Comparison of ENCODE assay signal across 23 cellular contexts in genomic region chr18:10403675-10404074, GRCh38. TPM values are rescaled to one million over a fixed set of nuclear protein-coding genes. Genes with fewer than 3 reads are reported as not detected.
DNase-seq lines count a peak whose midpoint lies in the region; ATAC-seq and TF ChIP-seq lines count a peak whose summit lies in the region.
"Had no signal": no experiment of that assay in that cellular context is flagged by ENCODE, and none has a peak within 500 bp of the region (broad histone marks: within the 10 kb centered on the region; RNA-seq: fewer than 3 reads in every experiment).

No MANE protein-coding gene starts in this region.

- no peaks in the 10 kb centered on the region for H3K27me3 Mint-ChIP-seq in MCF 10A (ENCODE audit: insufficient read depth, unreplicated experiment)
- H3K27me3 Mint-ChIP-seq in nephron (ENCODE audit: low read depth), result peaks cover 19% of the 10 kb centered on the region
- H3K27me3 Mint-ChIP-seq: stimulated activated memory B cell treated with anti-CD40 and anti-IgM and Interleukin-4, amounts not matched to agents 10 μg/mL and 1 μg/mL and 100 μg/mL, for 72 hours had no signal

- H3K4me3 Mint-ChIP-seq in MCF 10A (ENCODE audit: unreplicated experiment), result no peak overlapping the region
- no peak overlapping the region for H3K4me3 Mint-ChIP-seq in nephron
- H3K4me3 Mint-ChIP-seq: activated B cell treated with CpG ODN at 0.5 μM for 24 hours; activated CD4-positive, alpha-beta memory T cell treated with anti-CD3 and anti-CD28 coated beads for 36 hours; natural killer cell; stimulated activated memory B cell treated with anti-CD40 and anti-IgM and Interleukin-4, amounts not matched to agents 10 μg/mL and 1 μg/mL and 100 μg/mL, for 72 hours had no signal

- TF ChIP-seq POLR2A in breast epithelium (IDR thresholded peaks at IDR 0.05), result no peak

- CTCF ChIA-PET in MCF 10A (lab: Yijun Ruan, JAX), result interaction anchor here (1.1 kb wide), 1 partner anchor 114 kb away, joined by 3 read pairs; no protein-coding TSS in a partner anchor

- H3K36me3 ChIP-seq in breast epithelium, result no peaks in the 10 kb centered on the region
- no peaks in the 10 kb centered on the region for H3K36me3 ChIP-seq in upper lobe of right lung

- no peaks in the 10 kb centered on the region for H3K27me3 ChIP-seq in breast epithelium
- no peaks in the 10 kb centered on the region for H3K27me3 ChIP-seq in upper lobe of right lung

- H3K27ac Mint-ChIP-seq in MCF 10A (ENCODE audit: low read depth, unreplicated experiment) (no peak overlapping the region), nephron (peak overlapping the region; percentile 34 to 69 (median 37))
- H3K27ac Mint-ChIP-seq: activated B cell treated with CpG ODN at 0.5 μM for 24 hours; activated CD4-positive, alpha-beta memory T cell treated with anti-CD3 and anti-CD28 coated beads for 36 hours; natural killer cell; stimulated activated memory B cell treated with anti-CD40 and anti-IgM and Interleukin-4, amounts not matched to agents 10 μg/mL and 1 μg/mL and 100 μg/mL, for 72 hours had no signal

- POLR2A ChIA-PET in MCF 10A (lab: Yijun Ruan, JAX), result no interaction called here

- H3K27ac ChIP-seq in breast epithelium (peak overlapping the region; percentile 29 to 70), upper lobe of right lung (peak overlapping the region; percentile 52)

- H3K9me3 ChIP-seq in breast epithelium, result no peaks in the 10 kb centered on the region
- H3K9me3 ChIP-seq in upper lobe of right lung, result no peaks in the 10 kb centered on the region

- no TSS peak for BruUV-seq in MCF 10A (replicated peaks; lab: Mats Ljungman, UMichigan)

- H3K4me1 Mint-ChIP-seq in MCF 10A (ENCODE audit: insufficient read depth, unreplicated experiment), result no peaks in the 10 kb centered on the region
- H3K4me1 Mint-ChIP-seq in nephron, result peaks cover 51% of the 10 kb centered on the region

- no peaks in the 10 kb centered on the region for H3K36me3 Mint-ChIP-seq in MCF 10A (ENCODE audit: insufficient read depth, unreplicated experiment)
- no peaks in the 10 kb centered on the region for H3K36me3 Mint-ChIP-seq in nephron (ENCODE audit: low read depth)
- H3K36me3 Mint-ChIP-seq: activated CD4-positive, alpha-beta memory T cell treated with anti-CD3 and anti-CD28 coated beads for 36 hours; natural killer cell; stimulated activated memory B cell treated with anti-CD40 and anti-IgM and Interleukin-4, amounts not matched to agents 10 μg/mL and 1 μg/mL and 100 μg/mL, for 72 hours had no signal

- TF ChIP-seq CTCF in breast epithelium (IDR thresholded peaks at IDR 0.05), result no peak
- TF ChIP-seq CTCF in MCF 10A (IDR thresholded peaks at IDR 0.05; ENCODE audit: unreplicated experiment), result no peak
- no peak for TF ChIP-seq CTCF in fibroblast of villous mesenchyme (IDR thresholded peaks at IDR 0.05; ENCODE audit: insufficient read depth, low read depth, low read length)
- no peak for TF ChIP-seq CTCF in nephron (IDR thresholded peaks at IDR 0.05; ENCODE audit: unreplicated experiment in 3 of 3)
- TF ChIP-seq CTCF in upper lobe of right lung (IDR thresholded peaks at IDR 0.05), result no peak

- DNase-seq in breast epithelium (ENCODE audit: low spot score in 2 of 2) (no peak), MCF 10A (ENCODE audit: unreplicated experiment) (no peak), fibroblast of villous mesenchyme (ENCODE audit: low read depth) (peak; percentile 39), upper lobe of right lung (no peak), foreskin melanocyte (no peak), cortex of kidney (lab: John Stamatoyannopoulos, UW) (no peak)
- no peak for DNase-seq in activated CD4-positive, CD25-positive, alpha-beta regulatory T cell (lab: John Stamatoyannopoulos, UW)
- DNase-seq: 8988T; activated B cell treated with CpG ODN at 0.5 μM for 24 hours; activated CD4-positive, alpha-beta memory T cell treated with anti-CD3 and anti-CD28 coated beads for 36 hours; activated effector memory CD4-positive, alpha-beta T cell treated with anti-CD3 and anti-CD28 coated beads, Interleukin-2, amount 50 U/mL, for 16 hours; DMS79 treated with DMSO at 0.1 percent for 48 hours; erythroblast; kidney; MV-4-11; natural killer cell; NCI-H524; stimulated activated CD4-positive, alpha-beta T cell treated with anti-CD3 and anti-CD28 coated beads, Interleukin-2, amount 100 ng/mL, for 24 hours had no signal

- no peaks in the 10 kb centered on the region for H3K4me1 ChIP-seq in breast epithelium
- H3K4me1 ChIP-seq in upper lobe of right lung, result peaks cover 21% of the 10 kb centered on the region

- intact Hi-C loops in breast epithelium (cut with DNase I; ENCODE audit: low total_unique reads), result no loop called here
- intact Hi-C loops in MCF 10A (cut with micrococcal nuclease), result no loop called here
- intact Hi-C loops in upper lobe of right lung (cut with DNase I), result no loop called here

- no peak overlapping the region for H3K4me3 ChIP-seq in breast epithelium
- no peak overlapping the region for H3K4me3 ChIP-seq in fibroblast of villous mesenchyme (ENCODE audit: low read depth, low read length)
- no peak overlapping the region for H3K4me3 ChIP-seq in upper lobe of right lung
- H3K4me3 ChIP-seq: skin epidermis had no signal

- no peak for ATAC-seq in upper lobe of right lung
- ATAC-seq: natural killer cell; SK-N-SH treated with all-trans-retinoic acid at 6 μM for 48 hours; stimulated activated memory B cell treated with anti-CD40 and anti-IgM and Interleukin-4, amounts not matched to agents 10 μg/mL and 1 μg/mL and 100 μg/mL, for 72 hours had no signal

- no peaks in the 10 kb centered on the region for H3K9me3 Mint-ChIP-seq in MCF 10A (ENCODE audit: unreplicated experiment)
- no peaks in the 10 kb centered on the region for H3K9me3 Mint-ChIP-seq in nephron
- H3K9me3 Mint-ChIP-seq: activated B cell treated with CpG ODN at 0.5 μM for 24 hours; activated CD4-positive, alpha-beta memory T cell treated with anti-CD3 and anti-CD28 coated beads for 36 hours; natural killer cell; stimulated activated memory B cell treated with anti-CD40 and anti-IgM and Interleukin-4, amounts not matched to agents 10 μg/mL and 1 μg/mL and 100 μg/mL, for 72 hours had no signal

RNA-seq across cellular contexts. Expression of gene APCDD1, which starts 50.8 kb away (rescaled TPM):
- 100 to 1,000 TPM in 1 of 3 donors, 10 to 100 TPM in 2; 34.1 to 275 (median 38.8) TPM for total RNA-seq in breast epithelium
- total RNA-seq in MCF 10A (2022), result 0.37 and 0.54 TPM in 2 replicates
- 3.5 and 5.8 TPM in 2 replicates for total RNA-seq in fibroblast of villous mesenchyme
- total RNA-seq in upper lobe of right lung, result 27.6 TPM
- total RNA-seq: activated CD4-positive, alpha-beta memory T cell treated with anti-CD3 and anti-CD28 coated beads for 36 hours; HT1080 had no signal
